Comparison of ENCODE assay signal across 9 cellular contexts in the genomic region with DNA sequence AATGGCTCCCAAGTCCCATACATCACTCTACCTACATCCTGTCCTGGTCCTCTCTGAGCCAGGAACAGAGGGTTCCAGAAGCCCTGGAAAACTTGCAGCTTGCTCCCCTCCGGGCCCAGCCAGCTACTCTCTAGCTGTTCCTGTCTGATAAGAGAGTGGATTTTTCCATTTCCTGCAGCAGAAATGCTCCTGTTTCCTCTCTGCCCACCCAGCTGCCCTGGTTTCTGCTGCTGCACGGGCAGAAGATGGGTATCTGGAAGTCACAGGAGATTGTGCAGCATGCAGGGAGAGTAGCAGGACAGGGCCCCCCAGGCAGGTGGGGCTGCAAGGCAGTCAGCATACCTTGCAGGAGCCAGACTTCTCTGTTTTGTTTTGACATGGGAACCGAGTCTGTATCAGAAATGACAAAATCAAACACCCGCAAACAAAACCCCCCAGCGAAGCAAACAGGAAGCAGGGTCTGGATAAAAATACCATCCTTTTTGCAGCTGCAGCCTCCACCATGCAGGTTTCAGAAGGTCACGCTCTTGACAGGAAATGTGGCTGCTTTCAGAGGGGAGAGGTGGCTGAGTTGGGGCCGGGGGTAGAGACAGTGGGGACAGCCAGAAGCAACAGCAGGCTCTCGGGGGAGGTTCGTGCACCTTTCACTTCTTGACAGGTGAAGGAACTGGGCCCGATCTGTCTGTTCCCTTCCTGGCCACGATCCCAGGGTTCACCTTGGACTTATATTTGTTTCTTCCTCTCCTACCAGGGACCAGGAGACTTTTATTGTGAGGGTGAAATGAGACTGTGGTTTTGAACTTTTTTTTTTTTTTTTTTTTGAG. TPM values are rescaled to one million over a fixed set of nuclear protein-coding genes. Genes with fewer than 3 reads are reported as not detected.
DNase-seq lines count a peak whose midpoint lies in the region; ATAC-seq and TF ChIP-seq lines count a peak whose summit lies in the region.
"Had no signal": no experiment of that assay in that cellular context is flagged by ENCODE, and none has a peak within 500 bp of the region (broad histone marks: within the 10 kb centered on the region; RNA-seq: fewer than 3 reads in every experiment).

No MANE protein-coding gene starts in this region.

- TF ChIP-seq CTCF in GM13976 (IDR thresholded peaks at IDR 0.05; ENCODE audit: borderline replicate concordance, control extremely low read depth, extremely low read depth, insufficient read depth, missing control alignments) (no peak), right lobe of liver (IDR thresholded peaks at IDR 0.05) (no peak), ascending aorta (IDR thresholded peaks at IDR 0.05) (no peak), sigmoid colon (IDR thresholded peaks at IDR 0.05) (no peak)

- H3K4me1 ChIP-seq in right lobe of liver: peaks cover 0 to 9% (median 0%) of the 10 kb centered on the region in 4 donors
- H3K4me1 ChIP-seq in ascending aorta: no peaks in the 10 kb centered on the region
- H3K4me1 ChIP-seq in sigmoid colon: no peaks in the 10 kb centered on the region
- H3K4me1 ChIP-seq: uterus had no signal

- no peak for TF ChIP-seq EP300 in sigmoid colon (IDR thresholded peaks at IDR 0.05)

- no peak for TF ChIP-seq POLR2A in right lobe of liver (IDR thresholded peaks at IDR 0.05)
- no peak for TF ChIP-seq POLR2A in sigmoid colon (IDR thresholded peaks at IDR 0.05)

- H3K9me3 Mint-ChIP-seq in activated T-cell treated with anti-CD3 and anti-CD28 coated beads, Interleukin-2, amount 50 U/mL, for 4 hours: no peaks in the 10 kb centered on the region

- ATAC-seq in GM21528 (IDR thresholded peaks at IDR 0.05; ENCODE audit: low FRiP score, unreplicated experiment) (peak; percentile 57), right lobe of liver (peak; percentile 55 to 74 (median 62))
- ATAC-seq in activated T-cell treated with anti-CD3 and anti-CD28 coated beads, Interleukin-2, amount 50 U/mL, for 4 hours: peak; percentile 3 to 12

- H3K27me3 Mint-ChIP-seq in activated T-cell treated with anti-CD3 and anti-CD28 coated beads, Interleukin-2, amount 50 U/mL, for 4 hours (ENCODE audit: low read depth): no peaks in the 10 kb centered on the region

- in situ Hi-C loops in GM13976 (cut with MboI; ENCODE audit: low sequenced_read_pairs, unreplicated experiment): no loop called here

- H3K27me3 ChIP-seq in right lobe of liver (no peaks in the 10 kb centered on the region), ascending aorta (no peaks in the 10 kb centered on the region), sigmoid colon (peaks cover 0 to 32% (median under 1%) of the 10 kb centered on the region in 3 donors)
- H3K27me3 ChIP-seq: uterus had no signal

- H3K27ac ChIP-seq in KOPT-K1 (ENCODE audit: low read depth, low read length, poor library complexity, severe bottlenecking): peak overlapping the region; percentile 70
- H3K27ac ChIP-seq in right lobe of liver: no peak overlapping the region
- H3K27ac ChIP-seq in ascending aorta: no peak overlapping the region
- H3K27ac ChIP-seq in sigmoid colon: peak overlapping the region in 1 of 4 donors; percentile 34

- no peaks in the 10 kb centered on the region for H3K36me3 ChIP-seq in KOPT-K1 (ENCODE audit: insufficient read depth, low read length)
- no peaks in the 10 kb centered on the region for H3K36me3 ChIP-seq in right lobe of liver
- H3K36me3 ChIP-seq in ascending aorta: no peaks in the 10 kb centered on the region
- no peaks in the 10 kb centered on the region for H3K36me3 ChIP-seq in sigmoid colon
- H3K36me3 ChIP-seq: uterus had no signal

- peaks cover 10% of the 10 kb centered on the region for H3K36me3 Mint-ChIP-seq in activated T-cell treated with anti-CD3 and anti-CD28 coated beads, Interleukin-2, amount 50 U/mL, for 4 hours (ENCODE audit: insufficient read depth)

- H3K4me3 ChIP-seq in right lobe of liver (no peak overlapping the region), ascending aorta (no peak overlapping the region), sigmoid colon (no peak overlapping the region)
- H3K4me3 ChIP-seq: uterus had no signal

- 27% methylated on average over 10 of the region's 11 CpGs for WGBS in right lobe of liver (ENCODE audit: insufficient coverage, low coverage, low lambda C conversion rate, missing lambda C conversion rate)
- 18 to 27% methylated on average over 11 of the region's 11 CpGs for WGBS in sigmoid colon, 2 donors

- DNase-seq in GM13976 (ENCODE audit: low spot score): peak; percentile 79
- DNase-seq in activated T-cell treated with anti-CD3 and anti-CD28 coated beads, Interleukin-2, amount 50 U/mL, for 4 hours: peak; percentile 36
- no peak for DNase-seq in right lobe of liver
- DNase-seq in ascending aorta (ENCODE audit: low spot score in 2 of 2): no peak
- no peak for DNase-seq in sigmoid colon
- DNase-seq in NCI-H82 (lab: John Stamatoyannopoulos, UW): no peak

- intact Hi-C loops in right lobe of liver (cut with DNase I): no loop called here
- intact Hi-C loops in ascending aorta (cut with DNase I): no loop called here
- intact Hi-C loops in sigmoid colon (cut with DNase I): no loop called here

- peaks cover 90% of the 10 kb centered on the region for H3K4me1 Mint-ChIP-seq in activated T-cell treated with anti-CD3 and anti-CD28 coated beads, Interleukin-2, amount 50 U/mL, for 4 hours (ENCODE audit: low read depth)

- H3K9me3 ChIP-seq in KOPT-K1 (ENCODE audit: insufficient read depth, low read length, poor library complexity, severe bottlenecking) (no peaks in the 10 kb centered on the region), right lobe of liver (no peaks in the 10 kb centered on the region), ascending aorta (no peaks in the 10 kb centered on the region), sigmoid colon (no peaks in the 10 kb centered on the region)
- H3K9me3 ChIP-seq: uterus had no signal

- H3K4me3 Mint-ChIP-seq in activated T-cell treated with anti-CD3 and anti-CD28 coated beads, Interleukin-2, amount 50 U/mL, for 4 hours: peak overlapping the region; percentile 74

RNA-seq across cellular contexts. Expression of a gene that starts 50.8 kb away (rescaled TPM):
- total RNA-seq in activated T-cell treated with anti-CD3 and anti-CD28 coated beads, Interleukin-2, amount 50 U/mL, for 4 hours: 1 to 10 TPM; 1.3 to 1.9 (median 1.4) TPM
- 1 to 10 TPM in 4 of 6 experiments, under 1 TPM in 2; 0.83 to 3.3 (median 1.7) TPM for total RNA-seq in right lobe of liver
- total RNA-seq in ascending aorta: 0.53 TPM
- 100 to 1,000 TPM in 1 of 4 donors, 10 to 100 TPM in 3; 14.3 to 291 (median 57.8) TPM for total RNA-seq in sigmoid colon
- 10 to 100 TPM in 1 of 3 donors, 1 to 10 TPM in 2; 1.2 to 14.9 (median 4.9) TPM for polyA plus RNA-seq in sigmoid colon

Comparison
In these comparisons a context has a peak if more than half of its experiments do, and no peak if none do; other contexts are left out.
1. DNase-seq: peak in GM13976 (single experiment) and activated T-cell treated with anti-CD3 and anti-CD28 coated beads, Interleukin-2, amount 50 U/mL, for 4 hours (single experiment); none in right lobe of liver (0 of 3), ascending aorta (0 of 2), sigmoid colon (single experiment) and NCI-H82 (single experiment).
2. ATAC-seq: peak in every context shown above with its lines; median percentile 62 in right lobe of liver; 57 in GM21528; 8 in activated T-cell treated with anti-CD3 and anti-CD28 coated beads, Interleukin-2, amount 50 U/mL, for 4 hours.